ENCODE assay signal across 1 cellular context in genomic region chr20:8205996-8206395, GRCh38.
A peak's percentile ranks its signal among the peaks of the same experiment; 100 is the strongest.
TF ChIP-seq lines count a peak whose summit lies in the region.

No MANE protein-coding gene starts in this region.

TF ChIP-seq in HepG2, 621 proteins besides CTCF, POLR2A, EP300 and RAD21 (continued from another document):
- TF ChIP-seq GMEB2 (CRISPR knock-in tag; IDR thresholded peaks at IDR 0.05; ENCODE audit: low read depth), result no peak
- peak; percentile 65; the same call in 1 of the 2 replicates for TF ChIP-seq FOXA1 (IDR thresholded peaks at IDR 0.05)
- TF ChIP-seq FOXA1 (CRISPR knock-in tag; IDR thresholded peaks at IDR 0.05), result peak; percentile 92
- TF ChIP-seq GABPB1 (CRISPR knock-in tag; IDR thresholded peaks at IDR 0.05), result no peak
- TF ChIP-seq ZBTB37 (CRISPR knock-in tag; IDR thresholded peaks at IDR 0.05), result no peak
- TF ChIP-seq TP53 (CRISPR knock-in tag; conservative IDR thresholded peaks at IDR 0.05), result 0 out of 2 replicates have a peak, but pooled peaks have one; percentile 40
- TF ChIP-seq HMGXB3 (CRISPR knock-in tag; IDR thresholded peaks at IDR 0.05; ENCODE audit: borderline replicate concordance), result 0 out of 2 replicates have a peak, but pooled peaks have one; percentile 45
- peak; percentile 57 for TF ChIP-seq ZEB1 (IDR thresholded peaks at IDR 0.05; ENCODE audit: insufficient replicate concordance, low read depth)
